In the genomic region with DNA sequence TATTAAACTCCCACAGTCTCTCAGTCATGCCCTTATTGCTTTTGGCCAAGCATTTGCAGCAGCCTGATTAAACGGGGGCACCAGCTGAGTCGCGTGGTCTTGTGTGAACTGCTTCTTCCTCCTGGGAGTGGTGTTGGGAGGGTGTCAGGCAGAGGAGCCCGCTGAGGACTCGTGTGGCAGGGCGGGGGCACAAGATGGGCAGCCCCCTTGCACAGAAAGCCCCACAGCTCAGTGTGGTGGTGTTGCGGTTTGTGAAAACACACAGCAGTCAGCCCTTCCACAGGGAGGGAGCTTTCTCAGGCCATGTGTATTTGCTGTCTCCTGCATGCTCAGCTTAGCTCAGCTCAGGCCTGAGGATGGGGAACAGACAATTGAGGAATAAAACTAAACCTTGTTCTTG, we compare ENCODE assay signal across 20 cellular contexts. TPM values are rescaled to one million over a fixed set of nuclear protein-coding genes. Genes with fewer than 3 reads are reported as not detected.
DNase-seq lines count a peak whose midpoint lies in the region; ATAC-seq and TF ChIP-seq lines count a peak whose summit lies in the region.
"Had no signal": no experiment of that assay in that cellular context is flagged by ENCODE, and none has a peak within 500 bp of the region (broad histone marks: within the 10 kb centered on the region; RNA-seq: fewer than 3 reads in every experiment).

No MANE protein-coding gene starts in this region.

- H3K4me3 ChIP-seq in RWPE2 (ENCODE audit: severe bottlenecking) (no peak overlapping the region), suprapubic skin (no peak overlapping the region), neural progenitor cell (no peak overlapping the region)
- H3K4me3 ChIP-seq: A549, MG63 had no signal

- H3K27ac Mint-ChIP-seq in activated naive CD8-positive, alpha-beta T cell treated with anti-CD3 and anti-CD28 coated beads, Interleukin-2, amount 10 ng/mL, durations not matched to agents 7 days and 5 days, result peak overlapping the region; percentile 27
- no peak overlapping the region for H3K27ac Mint-ChIP-seq in activated naive CD8-positive, alpha-beta T cell treated with anti-CD3 and anti-CD28 coated beads, Interleukin-2, amount 50 U/mL, for 24 hours
- H3K27ac Mint-ChIP-seq in immature natural killer cell (peak overlapping the region; percentile 87 to 97 (median 93)), neural progenitor cell (no peak overlapping the region)

- H2AFZ ChIP-seq in neural progenitor cell (replicated peaks), result no peak overlapping the region

- H3K36me3 ChIP-seq in RWPE2 (ENCODE audit: low read depth) (no peaks in the 10 kb centered on the region; the same call in 1 of the 2 replicates), suprapubic skin (no peaks in the 10 kb centered on the region), neural progenitor cell (no peaks in the 10 kb centered on the region)

- no peaks in the 10 kb centered on the region for H3K9me3 Mint-ChIP-seq in activated naive CD8-positive, alpha-beta T cell treated with anti-CD3 and anti-CD28 coated beads, Interleukin-2, amount 10 ng/mL, durations not matched to agents 7 days and 5 days
- no peaks in the 10 kb centered on the region for H3K9me3 Mint-ChIP-seq in activated naive CD8-positive, alpha-beta T cell treated with anti-CD3 and anti-CD28 coated beads, Interleukin-2, amount 50 U/mL, for 24 hours
- H3K9me3 Mint-ChIP-seq in immature natural killer cell, result no peaks in the 10 kb centered on the region
- H3K9me3 Mint-ChIP-seq in neural progenitor cell, result no peaks in the 10 kb centered on the region

- no peaks in the 10 kb centered on the region for H3K27me3 Mint-ChIP-seq in activated naive CD8-positive, alpha-beta T cell treated with anti-CD3 and anti-CD28 coated beads, Interleukin-2, amount 10 ng/mL, durations not matched to agents 7 days and 5 days
- no peaks in the 10 kb centered on the region for H3K27me3 Mint-ChIP-seq in activated naive CD8-positive, alpha-beta T cell treated with anti-CD3 and anti-CD28 coated beads, Interleukin-2, amount 50 U/mL, for 24 hours
- H3K27me3 Mint-ChIP-seq in immature natural killer cell (ENCODE audit: low read depth in 3 of 3) (peaks cover 0 to 6% (median 6%) of the 10 kb centered on the region in 3 donors), neural progenitor cell (ENCODE audit: insufficient read depth, low read depth) (no peaks in the 10 kb centered on the region)

- peak overlapping the region; percentile 18 for H3K4me3 Mint-ChIP-seq in activated naive CD8-positive, alpha-beta T cell treated with anti-CD3 and anti-CD28 coated beads, Interleukin-2, amount 10 ng/mL, durations not matched to agents 7 days and 5 days
- H3K4me3 Mint-ChIP-seq in activated naive CD8-positive, alpha-beta T cell treated with anti-CD3 and anti-CD28 coated beads, Interleukin-2, amount 50 U/mL, for 24 hours, result no peak overlapping the region
- H3K4me3 Mint-ChIP-seq in immature natural killer cell, result peak overlapping the region; percentile 24 to 67 (median 59)
- no peak overlapping the region for H3K4me3 Mint-ChIP-seq in neural progenitor cell
- H3K4me3 Mint-ChIP-seq: CD14-positive monocyte had no signal

- TF ChIP-seq CTCF in RWPE2 (IDR thresholded peaks at IDR 0.05; ENCODE audit: poor library complexity, severe bottlenecking), result no peak
- no peak for TF ChIP-seq CTCF in suprapubic skin (IDR thresholded peaks at IDR 0.05)
- TF ChIP-seq CTCF in neural progenitor cell (IDR thresholded peaks at IDR 0.05), result no peak

- no peaks in the 10 kb centered on the region for H3K27me3 ChIP-seq in RWPE2 (ENCODE audit: insufficient read depth, poor library complexity, severe bottlenecking)
- no peaks in the 10 kb centered on the region for H3K27me3 ChIP-seq in suprapubic skin
- no peaks in the 10 kb centered on the region for H3K27me3 ChIP-seq in neural progenitor cell
- H3K27me3 ChIP-seq: MG63 had no signal

- H3K27ac ChIP-seq in RWPE2 (ENCODE audit: poor library complexity, severe bottlenecking) (peak overlapping the region; percentile 72), suprapubic skin (peak overlapping the region; percentile 8), neural progenitor cell (no peak overlapping the region)
- H3K27ac ChIP-seq: A549 had no signal

- H4K20me1 ChIP-seq in neural progenitor cell (ENCODE audit: low read depth), result peaks cover 41% of the 10 kb centered on the region

- peaks cover 8% of the 10 kb centered on the region for H3K36me3 Mint-ChIP-seq in activated naive CD8-positive, alpha-beta T cell treated with anti-CD3 and anti-CD28 coated beads, Interleukin-2, amount 10 ng/mL, durations not matched to agents 7 days and 5 days
- H3K36me3 Mint-ChIP-seq in activated naive CD8-positive, alpha-beta T cell treated with anti-CD3 and anti-CD28 coated beads, Interleukin-2, amount 50 U/mL, for 24 hours (ENCODE audit: low read depth), result peaks cover 7% of the 10 kb centered on the region
- no peaks in the 10 kb centered on the region for H3K36me3 Mint-ChIP-seq in immature natural killer cell
- peaks cover 2% of the 10 kb centered on the region for H3K36me3 Mint-ChIP-seq in neural progenitor cell

- H3K4me1 Mint-ChIP-seq in activated naive CD8-positive, alpha-beta T cell treated with anti-CD3 and anti-CD28 coated beads, Interleukin-2, amount 10 ng/mL, durations not matched to agents 7 days and 5 days, result peaks cover 48% of the 10 kb centered on the region
- H3K4me1 Mint-ChIP-seq in activated naive CD8-positive, alpha-beta T cell treated with anti-CD3 and anti-CD28 coated beads, Interleukin-2, amount 50 U/mL, for 24 hours, result peaks cover 54% of the 10 kb centered on the region
- H3K4me1 Mint-ChIP-seq in immature natural killer cell (peaks cover 52 to 62% of the 10 kb centered on the region in 2 donors), neural progenitor cell (peaks cover 32% of the 10 kb centered on the region)

- TF ChIP-seq EP300 in suprapubic skin (IDR thresholded peaks at IDR 0.05), result no peak

- peaks cover 37% of the 10 kb centered on the region for H3F3A ChIP-seq in neural progenitor cell (ENCODE audit: low read depth)

- 87% methylated on average over 7 of the region's 7 CpGs for WGBS in suprapubic skin

- POLR2A ChIA-PET in activated naive CD8-positive, alpha-beta T cell treated with anti-CD3 and anti-CD28 coated beads, Interleukin-2, amount 10 ng/mL, durations not matched to agents 7 days and 5 days (lab: Charles Lee), result interaction anchor here (0.6 to 1.2 kb wide), 2 partner anchors 24 to 66 kb away, joined by 3 read pairs; partner anchors contain the start of gene DFFA

- H3K9me3 ChIP-seq in RWPE2 (ENCODE audit: severe bottlenecking), result peaks cover 2% of the 10 kb centered on the region
- no peaks in the 10 kb centered on the region for H3K9me3 ChIP-seq in suprapubic skin
- H3K9me3 ChIP-seq in neural progenitor cell (ENCODE audit: low read depth), result no peaks in the 10 kb centered on the region
- H3K9me3 ChIP-seq: A549, MG63 had no signal

- no peak overlapping the region for H3K4me2 ChIP-seq in neural progenitor cell
- H3K4me2 ChIP-seq: A549 had no signal

- no peak overlapping the region for H3K9ac ChIP-seq in neural progenitor cell

- H3K79me2 ChIP-seq in neural progenitor cell (ENCODE audit: low read depth), result peaks cover 88% of the 10 kb centered on the region

- no peak for DNase-seq in activated naive CD8-positive, alpha-beta T cell treated with anti-CD3 and anti-CD28 coated beads, Interleukin-2, amount 10 ng/mL, durations not matched to agents 7 days and 5 days
- no peak for DNase-seq in activated naive CD8-positive, alpha-beta T cell treated with anti-CD3 and anti-CD28 coated beads, Interleukin-2, amount 50 U/mL, for 24 hours
- DNase-seq in RWPE2 (ENCODE audit: low spot score) (no peak), immature natural killer cell (peak; percentile 45 to 64 (median 46)), suprapubic skin (ENCODE audit: low spot score in 2 of 2) (no peak), neural progenitor cell (ENCODE audit: low spot score) (no peak)
- DNase-seq in activated CD4-positive, CD25-positive, alpha-beta regulatory T cell treated with anti-CD3 and anti-CD28 coated beads, Interleukin-2, amount 50 U/mL, for 72 hours, result no peak
- DNase-seq: Calu3, DMS79 treated with DMSO at 0.1 percent for 48 hours, GDM1, HCEC 1CT, KBM-7, MG63, NCI-H1105, NCI-H1694 treated with DMSO at 0.1 percent for 48 hours, NCI-H69, PC-3 had no signal

- TF ChIP-seq POLR2A in suprapubic skin (IDR thresholded peaks at IDR 0.05), result no peak

- H3K4me1 ChIP-seq in RWPE2 (ENCODE audit: insufficient read depth, poor library complexity, severe bottlenecking), result peaks cover 17% of the 10 kb centered on the region
- peaks cover 27% of the 10 kb centered on the region for H3K4me1 ChIP-seq in suprapubic skin
- peaks cover 36% of the 10 kb centered on the region for H3K4me1 ChIP-seq in neural progenitor cell

- no peak for ATAC-seq in activated naive CD8-positive, alpha-beta T cell treated with anti-CD3 and anti-CD28 coated beads, Interleukin-2, amount 10 ng/mL, durations not matched to agents 7 days and 5 days (ENCODE audit: low read depth)
- no peak for ATAC-seq in activated naive CD8-positive, alpha-beta T cell treated with anti-CD3 and anti-CD28 coated beads, Interleukin-2, amount 50 U/mL, for 24 hours
- no peak for ATAC-seq in RWPE2 (ENCODE audit: low read depth)
- no peak for ATAC-seq in HG02973 (IDR thresholded peaks at IDR 0.05; ENCODE audit: unreplicated experiment)
- ATAC-seq: A549, PC-3 had no signal

RNA-seq across cellular contexts. Expression of gene PEX14, which starts 22.4 kb away (rescaled TPM):
- 10 to 100 TPM; 21.6 to 25.2 TPM for total RNA-seq in activated naive CD8-positive, alpha-beta T cell treated with anti-CD3 and anti-CD28 coated beads, Interleukin-2, amount 10 ng/mL, durations not matched to agents 7 days and 5 days
- 1 to 10 TPM; 2.0 to 7.5 (median 4.1) TPM for polyA plus RNA-seq in immature natural killer cell
- total RNA-seq in suprapubic skin (10 to 100 TPM; 14.6 to 19.0 (median 17.6) TPM), neural progenitor cell (ENCODE audit: low replicate concordance) (9.3 and 21.3 TPM in 2 replicates)

RNA-seq across cellular contexts. Expression of gene DFFA, which starts 24.8 kb away (rescaled TPM):
- 10 to 100 TPM; 31.9 to 33.2 TPM for total RNA-seq in activated naive CD8-positive, alpha-beta T cell treated with anti-CD3 and anti-CD28 coated beads, Interleukin-2, amount 10 ng/mL, durations not matched to agents 7 days and 5 days
- polyA plus RNA-seq in immature natural killer cell, result 10 to 100 TPM; 24.9 to 37.6 (median 28.6) TPM
- total RNA-seq in suprapubic skin, result 10 to 100 TPM; 16.4 to 21.3 (median 20.2) TPM
- total RNA-seq in neural progenitor cell (ENCODE audit: low replicate concordance), result 57.6 and 58.5 TPM in 2 replicates

RNA-seq across cellular contexts. Expression of gene CORT, which starts 47.3 kb away (rescaled TPM):
- total RNA-seq in activated naive CD8-positive, alpha-beta T cell treated with anti-CD3 and anti-CD28 coated beads, Interleukin-2, amount 10 ng/mL, durations not matched to agents 7 days and 5 days, result under 1 TPM; 0.31 to 0.39 TPM
- not detected for polyA plus RNA-seq in immature natural killer cell
- total RNA-seq in suprapubic skin (not detected), neural progenitor cell (ENCODE audit: low replicate concordance) (1.3 TPM in 1 of 2 replicates, not detected in the other)
- total RNA-seq: Calu3, PC-3 had no signal
- polyA plus RNA-seq: CD14-positive monocyte had no signal

Comparison
In these comparisons a context has a peak if more than half of its experiments do, and no peak if none do; other contexts are left out.
1. H3K27ac Mint-ChIP-seq: peak in activated naive CD8-positive, alpha-beta T cell treated with anti-CD3 and anti-CD28 coated beads, Interleukin-2, amount 10 ng/mL, durations not matched to agents 7 days and 5 days (single experiment) and immature natural killer cell (6 of 6); none in activated naive CD8-positive, alpha-beta T cell treated with anti-CD3 and anti-CD28 coated beads, Interleukin-2, amount 50 U/mL, for 24 hours (single experiment) and neural progenitor cell (single experiment).
2. H3K4me3 Mint-ChIP-seq: peak in activated naive CD8-positive, alpha-beta T cell treated with anti-CD3 and anti-CD28 coated beads, Interleukin-2, amount 10 ng/mL, durations not matched to agents 7 days and 5 days (single experiment) and immature natural killer cell (5 of 5); none in activated naive CD8-positive, alpha-beta T cell treated with anti-CD3 and anti-CD28 coated beads, Interleukin-2, amount 50 U/mL, for 24 hours (single experiment) and neural progenitor cell (single experiment).
3. DNase-seq: peak in immature natural killer cell (3 of 3); none in activated naive CD8-positive, alpha-beta T cell treated with anti-CD3 and anti-CD28 coated beads, Interleukin-2, amount 10 ng/mL, durations not matched to agents 7 days and 5 days (single experiment), activated naive CD8-positive, alpha-beta T cell treated with anti-CD3 and anti-CD28 coated beads, Interleukin-2, amount 50 U/mL, for 24 hours (single experiment), RWPE2 (single experiment), suprapubic skin (0 of 2), activated CD4-positive, CD25-positive, alpha-beta regulatory T cell treated with anti-CD3 and anti-CD28 coated beads, Interleukin-2, amount 50 U/mL, for 72 hours (single experiment) and neural progenitor cell (single experiment).